9 cellular contexts compared by ENCODE assay signal in genomic region chr6:90584636-90585255, GRCh38. TPM values are rescaled to one million over a fixed set of nuclear protein-coding genes. Genes with fewer than 3 reads are reported as not detected.
A peak's percentile ranks its signal among the peaks of the same experiment; 100 is the strongest.
DNase-seq lines count a peak whose midpoint lies in the region; ATAC-seq and TF ChIP-seq lines count a peak whose summit lies in the region.
"Had no signal": no experiment of that assay in that cellular context is flagged by ENCODE, and none has a peak within 500 bp of the region (broad histone marks: within the 10 kb centered on the region; RNA-seq: fewer than 3 reads in every experiment).

No MANE protein-coding gene starts in this region.

- peaks cover 18% of the 10 kb centered on the region for H3K27me3 Mint-ChIP-seq in activated CD8-positive, alpha-beta memory T cell treated with anti-CD3 and anti-CD28 coated beads, Interleukin-2, amount 10 ng/mL, durations not matched to agents 7 days and 5 days

- no peak for DNase-seq in activated CD8-positive, alpha-beta memory T cell treated with anti-CD3 and anti-CD28 coated beads, Interleukin-2, amount 10 ng/mL, durations not matched to agents 7 days and 5 days
- DNase-seq in activated CD8-positive, alpha-beta memory T cell treated with anti-CD3 and anti-CD28 coated beads, Interleukin-2, amount 50 U/mL, for 4 hours = no peak
- DNase-seq in mammary epithelial cell = no peak
- no peak for DNase-seq in skeletal muscle cell (ENCODE audit: low read depth)
- no peak for DNase-seq in DMS153 treated with DMSO at 0.1 percent for 48 hours (lab: John Stamatoyannopoulos, UW; ENCODE audit: unreplicated experiment)
- DNase-seq in stimulated activated CD4-positive, alpha-beta T cell treated with anti-CD3 and anti-CD28 coated beads, Interleukin-1b, Interleukin-23, amount 100 ng/mL, for 48 hours = no peak
- DNase-seq in cortex of kidney (lab: John Stamatoyannopoulos, UW) = no peak
- DNase-seq: activated CD4-positive, CD25-positive, alpha-beta regulatory T cell treated with anti-CD3 and anti-CD28 coated beads, Interleukin-2, amount 50 U/mL, for 72 hours had no signal

- in situ Hi-C loops in mammary epithelial cell (cut with MboI; ENCODE audit: low sequenced_read_pairs in 2 of 2) = no loop called here

- H3K4me2 ChIP-seq in mammary epithelial cell (ENCODE audit: insufficient read depth, low read depth, low read length) = peak overlapping the region; percentile 92

- H3K9me3 ChIP-seq in HUES6 (ENCODE audit: control insufficient read depth, insufficient read depth, low read depth, low read length) = no peaks in the 10 kb centered on the region
- H3K9me3 ChIP-seq in mammary epithelial cell (replicated peaks; ENCODE audit: insufficient read depth, low read length) = no peaks in the 10 kb centered on the region

- H3K27ac Mint-ChIP-seq in activated CD8-positive, alpha-beta memory T cell treated with anti-CD3 and anti-CD28 coated beads, Interleukin-2, amount 10 ng/mL, durations not matched to agents 7 days and 5 days = no peak overlapping the region

- H3K27ac ChIP-seq in HUES6 (ENCODE audit: low read depth, low read length) = no peak overlapping the region
- no peak overlapping the region for H3K27ac ChIP-seq in mammary epithelial cell (ENCODE audit: insufficient read depth, low read depth, low read length)

- H3K9me3 Mint-ChIP-seq in activated CD8-positive, alpha-beta memory T cell treated with anti-CD3 and anti-CD28 coated beads, Interleukin-2, amount 10 ng/mL, durations not matched to agents 7 days and 5 days (ENCODE audit: low read depth) = no peaks in the 10 kb centered on the region

- H3K9ac ChIP-seq in HUES6 (ENCODE audit: low read length) (no peak overlapping the region), mammary epithelial cell (ENCODE audit: insufficient read depth, low read length) (no peak overlapping the region)

- H3K4me3 ChIP-seq in HUES6 (ENCODE audit: low read depth, low read length) (peak overlapping the region; percentile 79), mammary epithelial cell (replicated peaks in 1 of 3; ENCODE audit: insufficient read depth in 1 of 3, low read depth in 2 of 3, low read length in 3 of 3) (peak overlapping the region in 2 of 3 experiments; percentile 84 to 94), skeletal muscle cell (ENCODE audit: low read depth, low read length) (peak overlapping the region; percentile 17)

- no peaks in the 10 kb centered on the region for H4K20me1 ChIP-seq in mammary epithelial cell (ENCODE audit: insufficient read depth, low read length)

- ATAC-seq in activated CD8-positive, alpha-beta memory T cell treated with anti-CD3 and anti-CD28 coated beads, Interleukin-2, amount 10 ng/mL, durations not matched to agents 7 days and 5 days = no peak

- BruUV-seq in mammary epithelial cell (replicated peaks; lab: Mats Ljungman, UMichigan) = no TSS peak

- H3K36me3 ChIP-seq in HUES6 (ENCODE audit: control insufficient read depth, insufficient read depth, low read length) (no peaks in the 10 kb centered on the region), mammary epithelial cell (ENCODE audit: insufficient read depth, low read length) (no peaks in the 10 kb centered on the region)

- H3K4me3 Mint-ChIP-seq in activated CD8-positive, alpha-beta memory T cell treated with anti-CD3 and anti-CD28 coated beads, Interleukin-2, amount 10 ng/mL, durations not matched to agents 7 days and 5 days = peak overlapping the region; percentile 99

- H3K79me2 ChIP-seq in mammary epithelial cell (ENCODE audit: insufficient read depth, low read length) = peaks cover 70% of the 10 kb centered on the region

- peaks cover 41% of the 10 kb centered on the region for H3K4me1 Mint-ChIP-seq in activated CD8-positive, alpha-beta memory T cell treated with anti-CD3 and anti-CD28 coated beads, Interleukin-2, amount 10 ng/mL, durations not matched to agents 7 days and 5 days

- CTCF ChIA-PET in activated CD8-positive, alpha-beta memory T cell treated with anti-CD3 and anti-CD28 coated beads, Interleukin-2, amount 10 ng/mL, durations not matched to agents 7 days and 5 days (lab: Charles Lee) = no interaction called here
- CTCF ChIA-PET in mammary epithelial cell (lab: Charles Lee; ENCODE audit: low non-redundant PET) = no interaction called here

- intact Hi-C loops in mammary epithelial cell (cut with micrococcal nuclease) = no loop called here

- WGBS in mammary epithelial cell (ENCODE audit: low coverage, missing lambda C conversion rate) = 97% methylated on average over 2 of the region's 2 CpGs

- peaks cover 5% of the 10 kb centered on the region; the same call in 1 of the 2 replicates for H3K4me1 ChIP-seq in HUES6 (ENCODE audit: control insufficient read depth, insufficient read depth, low read length)
- peaks cover 17% of the 10 kb centered on the region for H3K4me1 ChIP-seq in mammary epithelial cell (ENCODE audit: insufficient read depth, low read length)

- H3K27me3 ChIP-seq in HUES6 (ENCODE audit: control insufficient read depth, insufficient read depth, low read length) (peaks cover 6% of the 10 kb centered on the region; the same call in 1 of the 2 replicates), mammary epithelial cell (ENCODE audit: insufficient read depth, low read length) (no peaks in the 10 kb centered on the region)

- no peak for TF ChIP-seq CTCF in mammary epithelial cell (conservative IDR thresholded peaks at IDR 0.05 in 1 of 2, IDR thresholded peaks at IDR 0.05 in 1 of 2; ENCODE audit: extremely low read depth in 1 of 2, insufficient read depth in 1 of 2, low read depth in 1 of 2, low read length in 2 of 2)

- dilution Hi-C loops in mammary epithelial cell (cut with HindIII; ENCODE audit: low sequenced_read_pairs) = no loop called here

- peaks cover 5% of the 10 kb centered on the region for H3K36me3 Mint-ChIP-seq in activated CD8-positive, alpha-beta memory T cell treated with anti-CD3 and anti-CD28 coated beads, Interleukin-2, amount 10 ng/mL, durations not matched to agents 7 days and 5 days

- H2AFZ ChIP-seq in mammary epithelial cell (ENCODE audit: low read depth, low read length) = no peak overlapping the region

RNA-seq across cellular contexts. Expression of gene MAP3K7, which starts 2.1 kb away (rescaled TPM):
- total RNA-seq in activated CD8-positive, alpha-beta memory T cell treated with anti-CD3 and anti-CD28 coated beads, Interleukin-2, amount 10 ng/mL, durations not matched to agents 7 days and 5 days = 10 to 100 TPM; 26.5 to 29.1 TPM
- 10 to 100 TPM; 32.3 to 39.7 TPM for total RNA-seq in mammary epithelial cell
- 20.2 TPM for polyA plus RNA-seq in mammary epithelial cell
- polyA minus RNA-seq in mammary epithelial cell = 18.2 TPM

Comparison
In these comparisons a context has a peak if more than half of its experiments do, and no peak if none do; other contexts are left out.
1. H3K4me3 ChIP-seq: peak in every context shown above with its lines; median percentile 89 in mammary epithelial cell; 79 in HUES6; 17 in skeletal muscle cell.